In the genomic region with DNA sequence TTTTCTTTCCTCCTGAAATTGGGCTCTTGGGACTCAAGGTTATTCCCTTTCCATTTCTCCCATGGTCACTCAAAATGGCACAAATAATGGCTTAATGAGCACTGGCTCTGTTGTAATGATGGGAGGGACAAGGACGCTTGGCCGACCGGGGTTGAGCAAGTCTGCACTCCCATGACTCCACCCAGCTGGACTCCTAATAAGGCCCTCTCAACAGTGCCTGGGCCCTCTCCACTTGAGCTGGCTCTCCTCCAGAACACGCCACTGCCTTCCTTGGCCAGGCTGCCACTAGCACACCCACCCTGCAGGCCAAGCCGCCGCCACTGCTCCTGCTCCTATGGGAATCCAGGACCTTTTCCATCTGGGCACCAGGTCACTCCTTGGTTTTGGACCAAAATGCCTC, we compare ENCODE assay signal across 15 cellular contexts. TPM values are rescaled to one million over a fixed set of nuclear protein-coding genes. Genes with fewer than 3 reads are reported as not detected.
DNase-seq lines count a peak whose midpoint lies in the region; ATAC-seq and TF ChIP-seq lines count a peak whose summit lies in the region.
"Had no signal": no experiment of that assay in that cellular context is flagged by ENCODE, and none has a peak within 500 bp of the region (broad histone marks: within the 10 kb centered on the region; RNA-seq: fewer than 3 reads in every experiment).

No MANE protein-coding gene starts in this region.

- H3K79me2 ChIP-seq in GM23338 (replicated peaks; ENCODE audit: insufficient read depth): no peaks in the 10 kb centered on the region

- peaks cover 10 to 54% of the 10 kb centered on the region in 2 donors for H3K4me1 ChIP-seq in ascending aorta
- peaks cover 2% of the 10 kb centered on the region for H3K4me1 ChIP-seq in prostate gland (replicated peaks)
- H3K4me1 ChIP-seq in GM23338 (ENCODE audit: insufficient read depth): peaks cover 5% of the 10 kb centered on the region; the same call in 1 of the 2 replicates
- H3K4me1 ChIP-seq: breast epithelium had no signal

- H3K36me3 Mint-ChIP-seq in GM23338 (ENCODE audit: low read depth): no peaks in the 10 kb centered on the region; the same call in 2 of the 3 replicates
- H3K36me3 Mint-ChIP-seq: naive thymus-derived CD8-positive, alpha-beta T cell had no signal

- H2AFZ ChIP-seq in GM23338: no peak overlapping the region

- H3K9me3 ChIP-seq in ascending aorta (no peaks in the 10 kb centered on the region), prostate gland (no peaks in the 10 kb centered on the region)
- H3K9me3 ChIP-seq: breast epithelium had no signal

- H3K27ac ChIP-seq in ascending aorta (peak overlapping the region; percentile 87 to 93), prostate gland (peak overlapping the region; percentile 58 to 59), GM23338 (ENCODE audit: low read depth) (no peak overlapping the region)

- H3K4me1 Mint-ChIP-seq in GM23338: peaks cover 24% of the 10 kb centered on the region
- H3K4me1 Mint-ChIP-seq: naive thymus-derived CD8-positive, alpha-beta T cell had no signal

- H3K27ac Mint-ChIP-seq in GM23338: no peak overlapping the region

- no peak for TF ChIP-seq POLR2A in prostate gland (IDR thresholded peaks at IDR 0.05)

- 85% methylated on average over 6 of the region's 6 CpGs for WGBS in prostate gland

- H3K4me2 ChIP-seq in GM23338: no peak overlapping the region

- no peaks in the 10 kb centered on the region; the same call in 1 of the 2 replicates for H4K20me1 ChIP-seq in GM23338 (replicated peaks; ENCODE audit: insufficient read depth)

- no peaks in the 10 kb centered on the region for H3K9me2 ChIP-seq in GM23338 (ENCODE audit: insufficient read depth)

- H3K4me3 ChIP-seq in ascending aorta: no peak overlapping the region
- no peak overlapping the region for H3K4me3 ChIP-seq in prostate gland
- no peak overlapping the region for H3K4me3 ChIP-seq in GM23338
- H3K4me3 ChIP-seq: breast epithelium, GM12878 had no signal

- no peaks in the 10 kb centered on the region for H3K9me3 Mint-ChIP-seq in GM23338
- H3K9me3 Mint-ChIP-seq: naive thymus-derived CD8-positive, alpha-beta T cell had no signal

- H3K27me3 ChIP-seq in ascending aorta: no peaks in the 10 kb centered on the region
- no peaks in the 10 kb centered on the region for H3K27me3 ChIP-seq in prostate gland (replicated peaks; ENCODE audit: insufficient read depth)
- no peaks in the 10 kb centered on the region for H3K27me3 ChIP-seq in GM23338 (ENCODE audit: insufficient read depth)
- H3K27me3 ChIP-seq: breast epithelium had no signal

- ATAC-seq in left ventricle myocardium superior (peak; percentile 75), HG03442 (IDR thresholded peaks at IDR 0.05; ENCODE audit: unreplicated experiment) (no peak), GM23338 (no peak)
- ATAC-seq: GM12878; HCT116; naive thymus-derived CD8-positive, alpha-beta T cell had no signal

- H3K36me3 ChIP-seq in ascending aorta: no peaks in the 10 kb centered on the region
- H3K36me3 ChIP-seq in prostate gland: no peaks in the 10 kb centered on the region
- no peaks in the 10 kb centered on the region for H3K36me3 ChIP-seq in GM23338 (ENCODE audit: insufficient read depth)
- H3K36me3 ChIP-seq: breast epithelium had no signal

- no peak overlapping the region for H3K4me3 Mint-ChIP-seq in GM23338
- H3K4me3 Mint-ChIP-seq: naive thymus-derived CD8-positive, alpha-beta T cell had no signal

- no peaks in the 10 kb centered on the region for H3F3A ChIP-seq in GM23338 (replicated peaks; ENCODE audit: low read depth)

- DNase-seq in H4 (ENCODE audit: low spot score) (peak; percentile 41), ascending aorta (ENCODE audit: low spot score in 2 of 2) (peak; percentile 66 to 95), left ventricle myocardium superior (peak; percentile 89), prostate gland (ENCODE audit: low spot score) (no peak), GM23338 (ENCODE audit: low spot score) (no peak), UCSD-AML1 (lab: John Stamatoyannopoulos, UW; ENCODE audit: unreplicated experiment) (no peak), activated T-cell treated with anti-CD3 and anti-CD28 coated beads for 4 hours (no peak)
- DNase-seq: activated gamma-delta T cell treated with Interleukin-2 at 50 U/mL for 16 hours; DMS53; naive thymus-derived CD8-positive, alpha-beta T cell; NCI-H1694 had no signal

- peaks cover 3% of the 10 kb centered on the region for H3K27me3 Mint-ChIP-seq in GM23338 (ENCODE audit: insufficient read depth, low read depth, poor library complexity)

- intact Hi-C loops in ascending aorta (cut with DNase I): no loop called here
- intact Hi-C loops in left ventricle myocardium superior (cut with micrococcal nuclease): no loop called here
- intact Hi-C loops in prostate gland (cut with DNase I): no loop called here

- TF ChIP-seq CTCF in ascending aorta (IDR thresholded peaks at IDR 0.05) (no peak), prostate gland (IDR thresholded peaks at IDR 0.05) (no peak), GM23338 (conservative IDR thresholded peaks at IDR 0.05; ENCODE audit: low read depth in 2 of 2) (no peak)

TF ChIP-seq in GM23338, 12 proteins besides CTCF, POLR2A, EP300 and RAD21 (continues in another document):
- TF ChIP-seq NANOG (IDR thresholded peaks at IDR 0.05; ENCODE audit: borderline replicate concordance) (no peak), POLR2AphosphoS5 (IDR thresholded peaks at IDR 0.05; ENCODE audit: low read depth) (no peak), EZH2 (IDR thresholded peaks at IDR 0.05; ENCODE audit: low read depth, unreplicated experiment) (no peak), JUNB (IDR thresholded peaks at IDR 0.05; ENCODE audit: unreplicated experiment) (no peak), ZNF331 (CRISPR knock-in tag; IDR thresholded peaks at IDR 0.05; ENCODE audit: low read depth) (no peak), STAT1 (IDR thresholded peaks at IDR 0.05; ENCODE audit: unreplicated experiment) (no peak), ZNF114 (CRISPR knock-in tag; IDR thresholded peaks at IDR 0.05) (no peak), EZH2phosphoT487 (IDR thresholded peaks at IDR 0.05; ENCODE audit: unreplicated experiment) (no peak), CREB1 (CRISPR knock-in tag; IDR thresholded peaks at IDR 0.05; ENCODE audit: low read depth) (no peak)
- TF ChIP-seq, protein P1, sequence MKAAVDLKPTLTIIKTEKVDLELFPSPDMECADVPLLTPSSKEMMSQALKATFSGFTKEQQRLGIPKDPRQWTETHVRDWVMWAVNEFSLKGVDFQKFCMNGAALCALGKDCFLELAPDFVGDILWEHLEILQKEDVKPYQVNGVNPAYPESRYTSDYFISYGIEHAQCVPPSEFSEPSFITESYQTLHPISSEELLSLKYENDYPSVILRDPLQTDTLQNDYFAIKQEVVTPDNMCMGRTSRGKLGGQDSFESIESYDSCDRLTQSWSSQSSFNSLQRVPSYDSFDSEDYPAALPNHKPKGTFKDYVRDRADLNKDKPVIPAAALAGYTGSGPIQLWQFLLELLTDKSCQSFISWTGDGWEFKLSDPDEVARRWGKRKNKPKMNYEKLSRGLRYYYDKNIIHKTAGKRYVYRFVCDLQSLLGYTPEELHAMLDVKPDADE (IDR thresholded peaks at IDR 0.05): no peak
- TF ChIP-seq, protein P2, sequence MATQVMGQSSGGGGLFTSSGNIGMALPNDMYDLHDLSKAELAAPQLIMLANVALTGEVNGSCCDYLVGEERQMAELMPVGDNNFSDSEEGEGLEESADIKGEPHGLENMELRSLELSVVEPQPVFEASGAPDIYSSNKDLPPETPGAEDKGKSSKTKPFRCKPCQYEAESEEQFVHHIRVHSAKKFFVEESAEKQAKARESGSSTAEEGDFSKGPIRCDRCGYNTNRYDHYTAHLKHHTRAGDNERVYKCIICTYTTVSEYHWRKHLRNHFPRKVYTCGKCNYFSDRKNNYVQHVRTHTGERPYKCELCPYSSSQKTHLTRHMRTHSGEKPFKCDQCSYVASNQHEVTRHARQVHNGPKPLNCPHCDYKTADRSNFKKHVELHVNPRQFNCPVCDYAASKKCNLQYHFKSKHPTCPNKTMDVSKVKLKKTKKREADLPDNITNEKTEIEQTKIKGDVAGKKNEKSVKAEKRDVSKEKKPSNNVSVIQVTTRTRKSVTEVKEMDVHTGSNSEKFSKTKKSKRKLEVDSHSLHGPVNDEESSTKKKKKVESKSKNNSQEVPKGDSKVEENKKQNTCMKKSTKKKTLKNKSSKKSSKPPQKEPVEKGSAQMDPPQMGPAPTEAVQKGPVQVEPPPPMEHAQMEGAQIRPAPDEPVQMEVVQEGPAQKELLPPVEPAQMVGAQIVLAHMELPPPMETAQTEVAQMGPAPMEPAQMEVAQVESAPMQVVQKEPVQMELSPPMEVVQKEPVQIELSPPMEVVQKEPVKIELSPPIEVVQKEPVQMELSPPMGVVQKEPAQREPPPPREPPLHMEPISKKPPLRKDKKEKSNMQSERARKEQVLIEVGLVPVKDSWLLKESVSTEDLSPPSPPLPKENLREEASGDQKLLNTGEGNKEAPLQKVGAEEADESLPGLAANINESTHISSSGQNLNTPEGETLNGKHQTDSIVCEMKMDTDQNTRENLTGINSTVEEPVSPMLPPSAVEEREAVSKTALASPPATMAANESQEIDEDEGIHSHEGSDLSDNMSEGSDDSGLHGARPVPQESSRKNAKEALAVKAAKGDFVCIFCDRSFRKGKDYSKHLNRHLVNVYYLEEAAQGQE (IDR thresholded peaks at IDR 0.05; ENCODE audit: unreplicated experiment): no peak

RNA-seq across cellular contexts. Expression of a gene that starts 42.3 kb away (rescaled TPM):
- total RNA-seq in H4 (2014; rRNA removed; shearing (Covaris generic)): 0.18 and 0.85 TPM in 2 replicates
- total RNA-seq in ascending aorta (32.2 TPM), left ventricle myocardium superior (273 TPM), prostate gland (10 to 100 TPM; 12.9 to 69.6 TPM)
- total RNA-seq in GM23338 (2014; rRNA removed; shearing (Covaris generic)): 10.2 and 10.3 TPM in 2 replicates
- polyA plus RNA-seq in GM23338 (2016; fragmentation: Nextera tagmentation; extraction: Ambion mirVana): 2.4 and 3.5 TPM in 2 replicates
- total RNA-seq: GM12878; naive thymus-derived CD8-positive, alpha-beta T cell had no signal

Comparison
In these comparisons a context has a peak if more than half of its experiments do, and no peak if none do; other contexts are left out.
1. DNase-seq: peak in H4 (single experiment), ascending aorta (2 of 2) and left ventricle myocardium superior (single experiment); none in prostate gland (single experiment), GM23338 (single experiment), UCSD-AML1 (single experiment) and activated T-cell treated with anti-CD3 and anti-CD28 coated beads for 4 hours (single experiment).